ENCODE assay signal across 3 cellular contexts in the genomic region with DNA sequence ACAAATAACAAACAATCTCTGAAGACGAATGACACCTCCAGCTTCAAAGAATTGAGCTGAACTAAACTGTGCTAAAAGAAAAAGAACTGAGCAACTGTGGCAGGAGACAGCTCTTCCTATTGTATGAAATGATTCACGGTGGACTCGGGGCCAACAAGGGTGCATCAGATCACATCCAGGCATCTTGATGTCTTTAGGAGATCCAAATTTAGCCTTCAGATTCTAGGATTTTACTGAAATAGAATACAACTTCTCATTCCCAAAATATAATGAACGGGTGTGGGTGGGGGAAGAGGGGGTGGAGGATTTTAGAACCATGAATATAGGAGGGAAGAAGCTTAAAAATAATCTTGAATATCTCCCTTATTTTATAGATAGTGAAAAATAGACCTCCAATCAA.
"Had no signal": no experiment of that assay in that cellular context is flagged by ENCODE, and none has a peak within 500 bp of the region (broad histone marks: within the 10 kb centered on the region; RNA-seq: fewer than 3 reads in every experiment).

No MANE protein-coding gene starts in this region.

- H3K4me3 ChIP-seq: GM12878 had no signal

- DNase-seq: GDM1, GF-D8 had no signal
